ENCODE assay signal across 1 cellular context in genomic region chr9:99515087-99515486, GRCh38.
TF ChIP-seq lines count a peak whose summit lies in the region.

No MANE protein-coding gene starts in this region.

TF ChIP-seq in GM12878, 131 proteins besides CTCF, POLR2A, EP300 and RAD21 (continues in another document):
- no peak for TF ChIP-seq NFXL1 (IDR thresholded peaks at IDR 0.05; ENCODE audit: borderline replicate concordance)
- TF ChIP-seq, protein P1, sequence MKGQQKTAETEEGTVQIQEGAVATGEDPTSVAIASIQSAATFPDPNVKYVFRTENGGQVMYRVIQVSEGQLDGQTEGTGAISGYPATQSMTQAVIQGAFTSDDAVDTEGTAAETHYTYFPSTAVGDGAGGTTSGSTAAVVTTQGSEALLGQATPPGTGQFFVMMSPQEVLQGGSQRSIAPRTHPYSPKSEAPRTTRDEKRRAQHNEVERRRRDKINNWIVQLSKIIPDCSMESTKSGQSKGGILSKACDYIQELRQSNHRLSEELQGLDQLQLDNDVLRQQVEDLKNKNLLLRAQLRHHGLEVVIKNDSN (IDR thresholded peaks at IDR 0.05; ENCODE audit: borderline replicate concordance, extremely low read length, insufficient read depth, low read depth, low read length), result no peak
- TF ChIP-seq, protein P2, sequence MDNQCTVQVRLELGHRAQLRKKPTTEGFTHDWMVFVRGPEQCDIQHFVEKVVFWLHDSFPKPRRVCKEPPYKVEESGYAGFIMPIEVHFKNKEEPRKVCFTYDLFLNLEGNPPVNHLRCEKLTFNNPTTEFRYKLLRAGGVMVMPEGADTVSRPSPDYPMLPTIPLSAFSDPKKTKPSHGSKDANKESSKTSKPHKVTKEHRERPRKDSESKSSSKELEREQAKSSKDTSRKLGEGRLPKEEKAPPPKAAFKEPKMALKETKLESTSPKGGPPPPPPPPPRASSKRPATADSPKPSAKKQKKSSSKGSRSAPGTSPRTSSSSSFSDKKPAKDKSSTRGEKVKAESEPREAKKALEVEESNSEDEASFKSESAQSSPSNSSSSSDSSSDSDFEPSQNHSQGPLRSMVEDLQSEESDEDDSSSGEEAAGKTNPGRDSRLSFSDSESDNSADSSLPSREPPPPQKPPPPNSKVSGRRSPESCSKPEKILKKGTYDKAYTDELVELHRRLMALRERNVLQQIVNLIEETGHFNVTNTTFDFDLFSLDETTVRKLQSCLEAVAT (IDR thresholded peaks at IDR 0.05), result no peak
- no peak for TF ChIP-seq ZBTB11 (CRISPR knock-in tag; IDR thresholded peaks at IDR 0.05)
- 0 out of 2 replicates have a peak, but pooled peaks have one; percentile 21 for TF ChIP-seq CREM (IDR thresholded peaks at IDR 0.05; ENCODE audit: low read depth)
- no peak for TF ChIP-seq FOS (IDR thresholded peaks at IDR 0.05; ENCODE audit: borderline replicate concordance, extremely low read depth, insufficient read length)
- TF ChIP-seq NR2C2 (IDR thresholded peaks at IDR 0.05; ENCODE audit: borderline replicate concordance, control insufficient read depth, insufficient read length, low read depth), result no peak
- no peak for TF ChIP-seq PAX5 (IDR thresholded peaks at IDR 0.05; ENCODE audit: borderline replicate concordance, low read depth, low read length)
- no peak for TF ChIP-seq RELB (IDR thresholded peaks at IDR 0.05; ENCODE audit: low read depth)
- TF ChIP-seq SPI1 (IDR thresholded peaks at IDR 0.05; ENCODE audit: borderline replicate concordance, insufficient read depth, low read depth, low read length), result peak; percentile 50; the same call in 1 of the 2 replicates
- no peak for TF ChIP-seq CHD2 (IDR thresholded peaks at IDR 0.05; ENCODE audit: borderline replicate concordance, low read depth, low read length)
- TF ChIP-seq SREBF1 (IDR thresholded peaks at IDR 0.05; ENCODE audit: low read length), result no peak
- TF ChIP-seq, protein P3, sequence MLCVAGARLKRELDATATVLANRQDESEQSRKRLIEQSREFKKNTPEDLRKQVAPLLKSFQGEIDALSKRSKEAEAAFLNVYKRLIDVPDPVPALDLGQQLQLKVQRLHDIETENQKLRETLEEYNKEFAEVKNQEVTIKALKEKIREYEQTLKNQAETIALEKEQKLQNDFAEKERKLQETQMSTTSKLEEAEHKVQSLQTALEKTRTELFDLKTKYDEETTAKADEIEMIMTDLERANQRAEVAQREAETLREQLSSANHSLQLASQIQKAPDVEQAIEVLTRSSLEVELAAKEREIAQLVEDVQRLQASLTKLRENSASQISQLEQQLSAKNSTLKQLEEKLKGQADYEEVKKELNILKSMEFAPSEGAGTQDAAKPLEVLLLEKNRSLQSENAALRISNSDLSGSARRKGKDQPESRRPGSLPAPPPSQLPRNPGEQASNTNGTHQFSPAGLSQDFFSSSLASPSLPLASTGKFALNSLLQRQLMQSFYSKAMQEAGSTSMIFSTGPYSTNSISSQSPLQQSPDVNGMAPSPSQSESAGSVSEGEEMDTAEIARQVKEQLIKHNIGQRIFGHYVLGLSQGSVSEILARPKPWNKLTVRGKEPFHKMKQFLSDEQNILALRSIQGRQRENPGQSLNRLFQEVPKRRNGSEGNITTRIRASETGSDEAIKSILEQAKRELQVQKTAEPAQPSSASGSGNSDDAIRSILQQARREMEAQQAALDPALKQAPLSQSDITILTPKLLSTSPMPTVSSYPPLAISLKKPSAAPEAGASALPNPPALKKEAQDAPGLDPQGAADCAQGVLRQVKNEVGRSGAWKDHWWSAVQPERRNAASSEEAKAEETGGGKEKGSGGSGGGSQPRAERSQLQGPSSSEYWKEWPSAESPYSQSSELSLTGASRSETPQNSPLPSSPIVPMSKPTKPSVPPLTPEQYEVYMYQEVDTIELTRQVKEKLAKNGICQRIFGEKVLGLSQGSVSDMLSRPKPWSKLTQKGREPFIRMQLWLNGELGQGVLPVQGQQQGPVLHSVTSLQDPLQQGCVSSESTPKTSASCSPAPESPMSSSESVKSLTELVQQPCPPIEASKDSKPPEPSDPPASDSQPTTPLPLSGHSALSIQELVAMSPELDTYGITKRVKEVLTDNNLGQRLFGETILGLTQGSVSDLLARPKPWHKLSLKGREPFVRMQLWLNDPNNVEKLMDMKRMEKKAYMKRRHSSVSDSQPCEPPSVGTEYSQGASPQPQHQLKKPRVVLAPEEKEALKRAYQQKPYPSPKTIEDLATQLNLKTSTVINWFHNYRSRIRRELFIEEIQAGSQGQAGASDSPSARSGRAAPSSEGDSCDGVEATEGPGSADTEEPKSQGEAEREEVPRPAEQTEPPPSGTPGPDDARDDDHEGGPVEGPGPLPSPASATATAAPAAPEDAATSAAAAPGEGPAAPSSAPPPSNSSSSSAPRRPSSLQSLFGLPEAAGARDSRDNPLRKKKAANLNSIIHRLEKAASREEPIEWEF (IDR thresholded peaks at IDR 0.05; ENCODE audit: insufficient replicate concordance, low read depth, low read length), result no peak
- TF ChIP-seq SMARCA5 (IDR thresholded peaks at IDR 0.05), result no peak
- TF ChIP-seq ZNF274 (IDR thresholded peaks at IDR 0.05; ENCODE audit: insufficient read depth, insufficient read length), result no peak
- peak; percentile 70 for TF ChIP-seq CREB1 (IDR thresholded peaks at IDR 0.05; ENCODE audit: low read depth)
- TF ChIP-seq EED (IDR thresholded peaks at IDR 0.05; ENCODE audit: low read depth), result no peak
- no peak for TF ChIP-seq PML (IDR thresholded peaks at IDR 0.05; ENCODE audit: low read length)
- TF ChIP-seq KAT2A (conservative IDR thresholded peaks at IDR 0.05; ENCODE audit: control insufficient read depth, low read depth, low read length), result no peak
- TF ChIP-seq, protein P4, sequence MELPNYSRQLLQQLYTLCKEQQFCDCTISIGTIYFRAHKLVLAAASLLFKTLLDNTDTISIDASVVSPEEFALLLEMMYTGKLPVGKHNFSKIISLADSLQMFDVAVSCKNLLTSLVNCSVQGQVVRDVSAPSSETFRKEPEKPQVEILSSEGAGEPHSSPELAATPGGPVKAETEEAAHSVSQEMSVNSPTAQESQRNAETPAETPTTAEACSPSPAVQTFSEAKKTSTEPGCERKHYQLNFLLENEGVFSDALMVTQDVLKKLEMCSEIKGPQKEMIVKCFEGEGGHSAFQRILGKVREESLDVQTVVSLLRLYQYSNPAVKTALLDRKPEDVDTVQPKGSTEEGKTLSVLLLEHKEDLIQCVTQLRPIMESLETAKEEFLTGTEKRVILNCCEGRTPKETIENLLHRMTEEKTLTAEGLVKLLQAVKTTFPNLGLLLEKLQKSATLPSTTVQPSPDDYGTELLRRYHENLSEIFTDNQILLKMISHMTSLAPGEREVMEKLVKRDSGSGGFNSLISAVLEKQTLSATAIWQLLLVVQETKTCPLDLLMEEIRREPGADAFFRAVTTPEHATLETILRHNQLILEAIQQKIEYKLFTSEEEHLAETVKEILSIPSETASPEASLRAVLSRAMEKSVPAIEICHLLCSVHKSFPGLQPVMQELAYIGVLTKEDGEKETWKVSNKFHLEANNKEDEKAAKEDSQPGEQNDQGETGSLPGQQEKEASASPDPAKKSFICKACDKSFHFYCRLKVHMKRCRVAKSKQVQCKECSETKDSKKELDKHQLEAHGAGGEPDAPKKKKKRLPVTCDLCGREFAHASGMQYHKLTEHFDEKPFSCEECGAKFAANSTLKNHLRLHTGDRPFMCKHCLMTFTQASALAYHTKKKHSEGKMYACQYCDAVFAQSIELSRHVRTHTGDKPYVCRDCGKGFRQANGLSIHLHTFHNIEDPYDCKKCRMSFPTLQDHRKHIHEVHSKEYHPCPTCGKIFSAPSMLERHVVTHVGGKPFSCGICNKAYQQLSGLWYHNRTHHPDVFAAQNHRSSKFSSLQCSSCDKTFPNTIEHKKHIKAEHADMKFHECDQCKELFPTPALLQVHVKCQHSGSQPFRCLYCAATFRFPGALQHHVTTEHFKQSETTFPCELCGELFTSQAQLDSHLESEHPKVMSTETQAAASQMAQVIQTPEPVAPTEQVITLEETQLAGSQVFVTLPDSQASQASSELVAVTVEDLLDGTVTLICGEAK (IDR thresholded peaks at IDR 0.05; ENCODE audit: borderline replicate concordance), result no peak
- no peak for TF ChIP-seq SREBF2 (IDR thresholded peaks at IDR 0.05; ENCODE audit: low read length)
- TF ChIP-seq YBX1 (IDR thresholded peaks at IDR 0.05), result no peak
- TF ChIP-seq, protein P5, sequence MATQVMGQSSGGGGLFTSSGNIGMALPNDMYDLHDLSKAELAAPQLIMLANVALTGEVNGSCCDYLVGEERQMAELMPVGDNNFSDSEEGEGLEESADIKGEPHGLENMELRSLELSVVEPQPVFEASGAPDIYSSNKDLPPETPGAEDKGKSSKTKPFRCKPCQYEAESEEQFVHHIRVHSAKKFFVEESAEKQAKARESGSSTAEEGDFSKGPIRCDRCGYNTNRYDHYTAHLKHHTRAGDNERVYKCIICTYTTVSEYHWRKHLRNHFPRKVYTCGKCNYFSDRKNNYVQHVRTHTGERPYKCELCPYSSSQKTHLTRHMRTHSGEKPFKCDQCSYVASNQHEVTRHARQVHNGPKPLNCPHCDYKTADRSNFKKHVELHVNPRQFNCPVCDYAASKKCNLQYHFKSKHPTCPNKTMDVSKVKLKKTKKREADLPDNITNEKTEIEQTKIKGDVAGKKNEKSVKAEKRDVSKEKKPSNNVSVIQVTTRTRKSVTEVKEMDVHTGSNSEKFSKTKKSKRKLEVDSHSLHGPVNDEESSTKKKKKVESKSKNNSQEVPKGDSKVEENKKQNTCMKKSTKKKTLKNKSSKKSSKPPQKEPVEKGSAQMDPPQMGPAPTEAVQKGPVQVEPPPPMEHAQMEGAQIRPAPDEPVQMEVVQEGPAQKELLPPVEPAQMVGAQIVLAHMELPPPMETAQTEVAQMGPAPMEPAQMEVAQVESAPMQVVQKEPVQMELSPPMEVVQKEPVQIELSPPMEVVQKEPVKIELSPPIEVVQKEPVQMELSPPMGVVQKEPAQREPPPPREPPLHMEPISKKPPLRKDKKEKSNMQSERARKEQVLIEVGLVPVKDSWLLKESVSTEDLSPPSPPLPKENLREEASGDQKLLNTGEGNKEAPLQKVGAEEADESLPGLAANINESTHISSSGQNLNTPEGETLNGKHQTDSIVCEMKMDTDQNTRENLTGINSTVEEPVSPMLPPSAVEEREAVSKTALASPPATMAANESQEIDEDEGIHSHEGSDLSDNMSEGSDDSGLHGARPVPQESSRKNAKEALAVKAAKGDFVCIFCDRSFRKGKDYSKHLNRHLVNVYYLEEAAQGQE (IDR thresholded peaks at IDR 0.05; ENCODE audit: low read depth, low read length), result no peak
- TF ChIP-seq ATF7 (IDR thresholded peaks at IDR 0.05; ENCODE audit: low read depth), result no peak
- no peak for TF ChIP-seq MXI1 (IDR thresholded peaks at IDR 0.05; ENCODE audit: low read depth, low read length)
- TF ChIP-seq, protein P6, sequence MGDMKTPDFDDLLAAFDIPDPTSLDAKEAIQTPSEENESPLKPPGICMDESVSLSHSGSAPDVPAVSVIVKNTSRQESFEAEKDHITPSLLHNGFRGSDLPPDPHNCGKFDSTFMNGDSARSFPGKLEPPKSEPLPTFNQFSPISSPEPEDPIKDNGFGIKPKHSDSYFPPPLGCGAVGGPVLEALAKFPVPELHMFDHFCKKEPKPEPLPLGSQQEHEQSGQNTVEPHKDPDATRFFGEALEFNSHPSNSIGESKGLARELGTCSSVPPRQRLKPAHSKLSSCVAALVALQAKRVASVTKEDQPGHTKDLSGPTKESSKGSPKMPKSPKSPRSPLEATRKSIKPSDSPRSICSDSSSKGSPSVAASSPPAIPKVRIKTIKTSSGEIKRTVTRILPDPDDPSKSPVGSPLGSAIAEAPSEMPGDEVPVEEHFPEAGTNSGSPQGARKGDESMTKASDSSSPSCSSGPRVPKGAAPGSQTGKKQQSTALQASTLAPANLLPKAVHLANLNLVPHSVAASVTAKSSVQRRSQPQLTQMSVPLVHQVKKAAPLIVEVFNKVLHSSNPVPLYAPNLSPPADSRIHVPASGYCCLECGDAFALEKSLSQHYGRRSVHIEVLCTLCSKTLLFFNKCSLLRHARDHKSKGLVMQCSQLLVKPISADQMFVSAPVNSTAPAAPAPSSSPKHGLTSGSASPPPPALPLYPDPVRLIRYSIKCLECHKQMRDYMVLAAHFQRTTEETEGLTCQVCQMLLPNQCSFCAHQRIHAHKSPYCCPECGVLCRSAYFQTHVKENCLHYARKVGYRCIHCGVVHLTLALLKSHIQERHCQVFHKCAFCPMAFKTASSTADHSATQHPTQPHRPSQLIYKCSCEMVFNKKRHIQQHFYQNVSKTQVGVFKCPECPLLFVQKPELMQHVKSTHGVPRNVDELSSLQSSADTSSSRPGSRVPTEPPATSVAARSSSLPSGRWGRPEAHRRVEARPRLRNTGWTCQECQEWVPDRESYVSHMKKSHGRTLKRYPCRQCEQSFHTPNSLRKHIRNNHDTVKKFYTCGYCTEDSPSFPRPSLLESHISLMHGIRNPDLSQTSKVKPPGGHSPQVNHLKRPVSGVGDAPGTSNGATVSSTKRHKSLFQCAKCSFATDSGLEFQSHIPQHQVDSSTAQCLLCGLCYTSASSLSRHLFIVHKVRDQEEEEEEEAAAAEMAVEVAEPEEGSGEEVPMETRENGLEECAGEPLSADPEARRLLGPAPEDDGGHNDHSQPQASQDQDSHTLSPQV (IDR thresholded peaks at IDR 0.05), result no peak
- TF ChIP-seq FOXM1 (IDR thresholded peaks at IDR 0.05; ENCODE audit: low read depth, low read length), result no peak
- no peak for TF ChIP-seq BMI1 (IDR thresholded peaks at IDR 0.05; ENCODE audit: borderline replicate concordance)
- no peak for TF ChIP-seq NR2C1 (IDR thresholded peaks at IDR 0.05)
- 0 out of 2 replicates have a peak, but pooled peaks have one; percentile 5 for TF ChIP-seq RUNX3 (IDR thresholded peaks at IDR 0.05; ENCODE audit: low read length)
